In the genomic region with DNA sequence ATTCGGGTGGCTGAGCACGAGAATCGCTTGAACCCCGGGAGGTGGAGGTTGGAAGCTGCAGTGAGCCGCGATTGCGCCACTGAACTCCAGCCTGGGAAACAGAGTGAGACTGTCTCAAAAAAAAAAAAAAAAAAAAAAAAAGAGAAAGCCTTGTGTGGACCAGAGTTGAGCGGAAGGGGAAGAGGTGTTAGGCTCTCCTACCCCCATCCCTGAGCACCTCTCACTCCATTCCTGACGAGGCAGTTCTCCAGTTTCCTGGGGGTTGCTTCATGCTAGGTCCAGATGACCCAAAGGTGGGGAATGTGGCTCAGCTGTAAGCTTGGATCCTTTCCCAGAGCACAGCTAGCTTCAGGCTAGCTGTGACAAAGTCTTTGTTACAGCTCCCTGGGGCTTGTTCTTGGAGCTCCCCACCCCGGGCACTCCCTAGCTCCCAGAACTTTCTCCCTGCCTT, we compare ENCODE assay signal across 10 cellular contexts. TPM values are rescaled to one million over a fixed set of nuclear protein-coding genes. Genes with fewer than 3 reads are reported as not detected.
DNase-seq lines count a peak whose midpoint lies in the region; ATAC-seq and TF ChIP-seq lines count a peak whose summit lies in the region.
"Had no signal": no experiment of that assay in that cellular context is flagged by ENCODE, and none has a peak within 500 bp of the region (broad histone marks: within the 10 kb centered on the region; RNA-seq: fewer than 3 reads in every experiment).

No MANE protein-coding gene starts in this region.

- H3K27me3 ChIP-seq in Panc1 (ENCODE audit: control insufficient read depth, insufficient read depth, low read length) = no peaks in the 10 kb centered on the region
- H3K27me3 ChIP-seq in prostate gland (replicated peaks; ENCODE audit: insufficient read depth) = no peaks in the 10 kb centered on the region
- no peaks in the 10 kb centered on the region for H3K27me3 ChIP-seq in dorsolateral prefrontal cortex

- H3K36me3 ChIP-seq in Panc1 (ENCODE audit: control insufficient read depth, insufficient read depth, low read length) (no peaks in the 10 kb centered on the region), prostate gland (no peaks in the 10 kb centered on the region)

- H3K27me3 Mint-ChIP-seq in stimulated activated naive B cell treated with anti-CD40 and anti-IgM and Interleukin-4, amounts not matched to agents 10 μg/mL and 1 μg/mL and 100 μg/mL, for 72 hours = peaks cover 47 to 50% of the 10 kb centered on the region in 2 donors
- peaks cover 21% of the 10 kb centered on the region for H3K27me3 Mint-ChIP-seq in activated CD4-positive, alpha-beta T cell treated with anti-CD3 and anti-CD28 coated beads, Interleukin-2, amount 10 ng/mL, durations not matched to agents 24 days and 14 days

- peak; percentile 94 for ATAC-seq in Panc1
- no peak for ATAC-seq in stimulated activated naive B cell treated with anti-CD40 and anti-IgM and Interleukin-4, amounts not matched to agents 10 μg/mL and 1 μg/mL and 100 μg/mL, for 72 hours (replicated peaks)

- H3K9me3 Mint-ChIP-seq in stimulated activated naive B cell treated with anti-CD40 and anti-IgM and Interleukin-4, amounts not matched to agents 10 μg/mL and 1 μg/mL and 100 μg/mL, for 72 hours = peaks cover 0 to 3% of the 10 kb centered on the region in 2 donors
- H3K9me3 Mint-ChIP-seq in activated CD4-positive, alpha-beta T cell treated with anti-CD3 and anti-CD28 coated beads, Interleukin-2, amount 10 ng/mL, durations not matched to agents 24 days and 14 days = peaks cover 3% of the 10 kb centered on the region
- H3K9me3 Mint-ChIP-seq: stimulated activated naive CD8-positive, alpha-beta T cell treated with anti-CD3 and anti-CD28 coated beads, Interleukin-15, Interleukin-2, amounts not matched to agents 100 ng/mL and 50 ng/mL, for 24 hours had no signal

- WGBS in prostate gland = 19% methylated on average over 10 of the region's 10 CpGs

- intact Hi-C loops in Panc1 (cut with micrococcal nuclease; ENCODE audit: unreplicated experiment) (no loop called here), prostate gland (cut with DNase I) (no loop called here), dorsolateral prefrontal cortex (cut with DNase I) (no loop called here)
- intact Hi-C loops in activated CD4-positive, alpha-beta T cell treated with anti-CD3 and anti-CD28 coated beads, Interleukin-2, amount 10 ng/mL, durations not matched to agents 24 days and 14 days (cut with micrococcal nuclease) = no loop called here

- POLR2A ChIA-PET in Panc1 (lab: Charles Lee) = no interaction called here

- H3K36me3 Mint-ChIP-seq in stimulated activated naive B cell treated with anti-CD40 and anti-IgM and Interleukin-4, amounts not matched to agents 10 μg/mL and 1 μg/mL and 100 μg/mL, for 72 hours = peaks cover 0 to 2% of the 10 kb centered on the region in 2 donors
- no peaks in the 10 kb centered on the region for H3K36me3 Mint-ChIP-seq in activated CD4-positive, alpha-beta T cell treated with anti-CD3 and anti-CD28 coated beads, Interleukin-2, amount 10 ng/mL, durations not matched to agents 24 days and 14 days (ENCODE audit: low read depth)

- H3K4me1 ChIP-seq in Panc1 (ENCODE audit: control insufficient read depth, insufficient read depth, low read length) (peaks cover 4% of the 10 kb centered on the region), prostate gland (replicated peaks) (no peaks in the 10 kb centered on the region)

- H3K9me3 ChIP-seq in Panc1 (ENCODE audit: control insufficient read depth, insufficient read depth, low read depth, low read length) = no peaks in the 10 kb centered on the region
- H3K9me3 ChIP-seq in prostate gland = no peaks in the 10 kb centered on the region

- H3K27ac ChIP-seq in Panc1 (ENCODE audit: low read length) (no peak overlapping the region), prostate gland (no peak overlapping the region), dorsolateral prefrontal cortex (no peak overlapping the region)

- CTCF ChIA-PET in Panc1 (lab: Charles Lee) = no interaction called here

- no peak overlapping the region for H3K27ac Mint-ChIP-seq in stimulated activated naive B cell treated with anti-CD40 and anti-IgM and Interleukin-4, amounts not matched to agents 10 μg/mL and 1 μg/mL and 100 μg/mL, for 72 hours
- H3K27ac Mint-ChIP-seq in activated CD4-positive, alpha-beta T cell treated with anti-CD3 and anti-CD28 coated beads, Interleukin-2, amount 10 ng/mL, durations not matched to agents 24 days and 14 days = no peak overlapping the region
- H3K27ac Mint-ChIP-seq: stimulated activated naive CD8-positive, alpha-beta T cell treated with anti-CD3 and anti-CD28 coated beads, Interleukin-15, Interleukin-2, amounts not matched to agents 100 ng/mL and 50 ng/mL, for 24 hours had no signal

- no TSS peak for BruUV-seq in Panc1 (replicated peaks; lab: Mats Ljungman, UMichigan)

- peaks cover 3 to 7% of the 10 kb centered on the region in 2 donors for H3K4me1 Mint-ChIP-seq in stimulated activated naive B cell treated with anti-CD40 and anti-IgM and Interleukin-4, amounts not matched to agents 10 μg/mL and 1 μg/mL and 100 μg/mL, for 72 hours
- H3K4me1 Mint-ChIP-seq in activated CD4-positive, alpha-beta T cell treated with anti-CD3 and anti-CD28 coated beads, Interleukin-2, amount 10 ng/mL, durations not matched to agents 24 days and 14 days = peaks cover 6% of the 10 kb centered on the region

- no peak for TF ChIP-seq POLR2A in prostate gland (IDR thresholded peaks at IDR 0.05)

- H3K4me3 ChIP-seq in Panc1 (ENCODE audit: low read depth in 2 of 2, low read length in 2 of 2) (peak overlapping the region in 1 of 2 experiments; percentile 26; a peak in 2 of 4 replicates), foreskin fibroblast (ENCODE audit: low read depth in 1 of 2, low read length in 2 of 2) (no peak overlapping the region), prostate gland (no peak overlapping the region), dorsolateral prefrontal cortex (no peak overlapping the region)

- H3K4me3 Mint-ChIP-seq in stimulated activated naive B cell treated with anti-CD40 and anti-IgM and Interleukin-4, amounts not matched to agents 10 μg/mL and 1 μg/mL and 100 μg/mL, for 72 hours = no peak overlapping the region
- no peak overlapping the region for H3K4me3 Mint-ChIP-seq in activated CD4-positive, alpha-beta T cell treated with anti-CD3 and anti-CD28 coated beads, Interleukin-2, amount 10 ng/mL, durations not matched to agents 24 days and 14 days
- H3K4me3 Mint-ChIP-seq: stimulated activated naive CD8-positive, alpha-beta T cell treated with anti-CD3 and anti-CD28 coated beads, Interleukin-15, Interleukin-2, amounts not matched to agents 100 ng/mL and 50 ng/mL, for 24 hours had no signal

- DNase-seq in GM04504 (ENCODE audit: low read depth) (peak; percentile 97), Panc1 (ENCODE audit: low read depth, low spot score) (peak; percentile 64), foreskin fibroblast (peak; percentile 94 to 98), prostate gland (ENCODE audit: low spot score) (peak; percentile 24), dorsolateral prefrontal cortex (no peak), NCI-H748 (lab: John Stamatoyannopoulos, UW; ENCODE audit: unreplicated experiment) (no peak)
- DNase-seq in stimulated activated naive B cell treated with anti-CD40 and anti-IgM and Interleukin-4, amounts not matched to agents 10 μg/mL and 1 μg/mL and 100 μg/mL, for 72 hours = no peak
- DNase-seq in activated CD4-positive, alpha-beta T cell treated with anti-CD3 and anti-CD28 coated beads, Interleukin-2, amount 10 ng/mL, durations not matched to agents 24 days and 14 days = no peak
- DNase-seq: NCI-H1048 had no signal

- TF ChIP-seq CTCF in Panc1 (IDR thresholded peaks at IDR 0.05) (no peak), foreskin fibroblast (IDR thresholded peaks at IDR 0.05; ENCODE audit: low read depth, low read length) (no peak), prostate gland (IDR thresholded peaks at IDR 0.05) (no peak), dorsolateral prefrontal cortex (IDR thresholded peaks at IDR 0.05 in 54 of 56, conservative IDR thresholded peaks at IDR 0.05 in 2 of 56; ENCODE audit: low read depth in 1 of 56, partially characterized antibody in 56 of 56) (no peak)

- in situ Hi-C loops in Panc1 (cut with HindIII; ENCODE audit: low pct_unique_long_range_greater_than_20kb, low sequenced_read_pairs) = no loop called here

RNA-seq across cellular contexts. Expression of gene DNAL4, which starts 8.8 kb away (rescaled TPM):
- 10.5 TPM for total RNA-seq in Panc1 (2021; ENCODE audit: unreplicated experiment)
- polyA plus RNA-seq in Panc1 (2012; ENCODE audit: insufficient read length) = 21.8 TPM
- total RNA-seq in prostate gland = 10 to 100 TPM; 36.9 to 41.8 TPM
- total RNA-seq in dorsolateral prefrontal cortex = 10 to 100 TPM; 15.6 to 42.0 (median 23.9) TPM
- 5.5 and 6.3 TPM in 2 replicates for total RNA-seq in activated CD4-positive, alpha-beta T cell treated with anti-CD3 and anti-CD28 coated beads, Interleukin-2, amount 10 ng/mL, durations not matched to agents 24 days and 14 days

RNA-seq across cellular contexts. Expression of gene NPTXR, which starts 41.1 kb away (rescaled TPM):
- 32.6 TPM for total RNA-seq in Panc1 (2021; ENCODE audit: unreplicated experiment)
- 29.8 TPM for polyA plus RNA-seq in Panc1 (2012; ENCODE audit: insufficient read length)
- 10 to 100 TPM; 12.6 to 36.2 TPM for total RNA-seq in prostate gland
- total RNA-seq in dorsolateral prefrontal cortex = 100 to 1,000 TPM in 114 of 120 experiments, 10 to 100 TPM in 6; 57.3 to 255 (median 154) TPM
- 0.98 and 1.0 TPM in 2 replicates for total RNA-seq in activated CD4-positive, alpha-beta T cell treated with anti-CD3 and anti-CD28 coated beads, Interleukin-2, amount 10 ng/mL, durations not matched to agents 24 days and 14 days

RNA-seq across cellular contexts. Expression of gene SUN2, which starts 46.9 kb away (rescaled TPM):
- total RNA-seq in Panc1 (2021; ENCODE audit: unreplicated experiment) = 45.1 TPM
- 46.4 TPM for polyA plus RNA-seq in Panc1 (2012; ENCODE audit: insufficient read length)
- 100 to 1,000 TPM; 401 to 445 TPM for total RNA-seq in prostate gland
- 100 to 1,000 TPM; 122 to 627 (median 268) TPM for total RNA-seq in dorsolateral prefrontal cortex
- total RNA-seq in activated CD4-positive, alpha-beta T cell treated with anti-CD3 and anti-CD28 coated beads, Interleukin-2, amount 10 ng/mL, durations not matched to agents 24 days and 14 days = 124 and 128 TPM in 2 replicates

Comparison
In these comparisons a context has a peak if more than half of its experiments do, and no peak if none do; other contexts are left out.
1. DNase-seq: peak in GM04504 (single experiment), Panc1 (single experiment), foreskin fibroblast (2 of 2) and prostate gland (single experiment); none in dorsolateral prefrontal cortex (0 of 10), stimulated activated naive B cell treated with anti-CD40 and anti-IgM and Interleukin-4, amounts not matched to agents 10 μg/mL and 1 μg/mL and 100 μg/mL, for 72 hours (single experiment), activated CD4-positive, alpha-beta T cell treated with anti-CD3 and anti-CD28 coated beads, Interleukin-2, amount 10 ng/mL, durations not matched to agents 24 days and 14 days (single experiment) and NCI-H748 (single experiment).